ENCODE assay signal across 1 cellular context in genomic region chr21:35406600-35406999, GRCh38.
TF ChIP-seq lines count a peak whose summit lies in the region.

No MANE protein-coding gene starts in this region.

TF ChIP-seq in K562, 482 proteins besides CTCF, POLR2A, EP300 and RAD21 (continued from another document):
- no peak for TF ChIP-seq AFF4 (CRISPR knock-in tag; IDR thresholded peaks at IDR 0.05)
